Comparison of ENCODE assay signal across 9 cellular contexts in genomic region chr13:44815507-44816074, GRCh38.
DNase-seq lines count a peak whose midpoint lies in the region; ATAC-seq and TF ChIP-seq lines count a peak whose summit lies in the region.
"Had no signal": no experiment of that assay in that cellular context is flagged by ENCODE, and none has a peak within 500 bp of the region (broad histone marks: within the 10 kb centered on the region; RNA-seq: fewer than 3 reads in every experiment).

No MANE protein-coding gene starts in this region.

- DNase-seq in NOMO-1 (lab: John Stamatoyannopoulos, UW; ENCODE audit: unreplicated experiment in 2 of 2) (peak; percentile 32 to 55), epithelial cell of esophagus (ENCODE audit: low read depth) (peak; percentile 96), smooth muscle cell (lab: John Stamatoyannopoulos, UW; ENCODE audit: unreplicated experiment) (no peak), RPMI8226 (no peak), NCI-H69 (lab: John Stamatoyannopoulos, UW) (no peak)

- no peak overlapping the region for H2AFZ ChIP-seq in smooth muscle cell (ENCODE audit: low read depth)

- 23% methylated on average over 8 of the region's 8 CpGs for WGBS in smooth muscle cell (ENCODE audit: low lambda C conversion rate)

- H3K4me3 ChIP-seq in epithelial cell of esophagus (ENCODE audit: low read length) (no peak overlapping the region), smooth muscle cell (no peak overlapping the region)
- H3K4me3 ChIP-seq: tibial artery had no signal

- peak overlapping the region; percentile 39 for H3K4me2 ChIP-seq in smooth muscle cell

- no peaks in the 10 kb centered on the region for H3K4me1 ChIP-seq in smooth muscle cell (ENCODE audit: low read depth)

- no peaks in the 10 kb centered on the region for H3F3A ChIP-seq in smooth muscle cell (ENCODE audit: low read depth)

- no peak overlapping the region for H3K9ac ChIP-seq in smooth muscle cell (ENCODE audit: low read depth)

- no peaks in the 10 kb centered on the region for H3K9me3 ChIP-seq in smooth muscle cell (replicated peaks; ENCODE audit: low read depth)
- H3K9me3 ChIP-seq: tibial artery had no signal

- no peaks in the 10 kb centered on the region for H3K27me3 ChIP-seq in smooth muscle cell (ENCODE audit: low read depth)
- H3K27me3 ChIP-seq: tibial artery had no signal

- H3K36me3 ChIP-seq in smooth muscle cell (ENCODE audit: low read depth): no peaks in the 10 kb centered on the region
- H3K36me3 ChIP-seq: tibial artery had no signal

- TF ChIP-seq CTCF in epithelial cell of esophagus (IDR thresholded peaks at IDR 0.05; ENCODE audit: insufficient read depth, low read depth, low read length, missing control alignments) (no peak), smooth muscle cell (IDR thresholded peaks at IDR 0.05; ENCODE audit: borderline replicate concordance, insufficient read depth, poor library complexity, severe bottlenecking) (no peak)

- ATAC-seq in GM19351 (IDR thresholded peaks at IDR 0.05; ENCODE audit: unreplicated experiment) (peak; percentile 60), HG02885 (IDR thresholded peaks at IDR 0.05; ENCODE audit: poor library complexity, unreplicated experiment) (no peak), HG03097 (IDR thresholded peaks at IDR 0.05; ENCODE audit: low FRiP score, unreplicated experiment) (no peak)

- no peaks in the 10 kb centered on the region for H4K20me1 ChIP-seq in smooth muscle cell (ENCODE audit: low read depth)

- peak overlapping the region; percentile 75 for H3K27ac ChIP-seq in smooth muscle cell (ENCODE audit: low read depth)

- no peaks in the 10 kb centered on the region for H3K79me2 ChIP-seq in smooth muscle cell (ENCODE audit: low read depth)

Comparison
In these comparisons a context has a peak if more than half of its experiments do, and no peak if none do; other contexts are left out.
1. DNase-seq: peak in NOMO-1 (2 of 2) and epithelial cell of esophagus (single experiment); none in smooth muscle cell (single experiment), RPMI8226 (single experiment) and NCI-H69 (single experiment).